Comparison of ENCODE assay signal across 28 cellular contexts in genomic region chr20:19958243-19958642, GRCh38. TPM values are rescaled to one million over a fixed set of nuclear protein-coding genes. Genes with fewer than 3 reads are reported as not detected.
A peak's percentile ranks its signal among the peaks of the same experiment; 100 is the strongest.
DNase-seq lines count a peak whose midpoint lies in the region; ATAC-seq and TF ChIP-seq lines count a peak whose summit lies in the region.
"Had no signal": no experiment of that assay in that cellular context is flagged by ENCODE, and none has a peak within 500 bp of the region (broad histone marks: within the 10 kb centered on the region; RNA-seq: fewer than 3 reads in every experiment).

No MANE protein-coding gene starts in this region.

- peak overlapping the region; percentile 48 for H3K27ac ChIP-seq in epithelial cell of prostate
- H3K27ac ChIP-seq: 22Rv1 had no signal

- H3K36me3 Mint-ChIP-seq in WTC11: no peaks in the 10 kb centered on the region
- H3K36me3 Mint-ChIP-seq in neural crest cell (ENCODE audit: low read depth): peaks cover 3% of the 10 kb centered on the region

- H3K4me1 Mint-ChIP-seq in WTC11 (peaks cover 47% of the 10 kb centered on the region), neural crest cell (no peaks in the 10 kb centered on the region)
- H3K4me1 Mint-ChIP-seq: CD8-positive, alpha-beta memory T cell had no signal

- POLR2A ChIA-PET in WTC11 (lab: Charles Lee): interaction anchor here (0.6 kb wide), 1 partner anchor 17 kb away, joined by 3 read pairs; no protein-coding TSS in a partner anchor

- ATAC-seq in WTC11: no peak
- no peak for ATAC-seq in HG02970 (IDR thresholded peaks at IDR 0.05; ENCODE audit: low FRiP score, unreplicated experiment)
- ATAC-seq: HCT116 had no signal

- CTCF ChIA-PET in WTC11 (lab: Charles Lee): interaction anchor here (0.6 to 1.2 kb wide), 2 partner anchors 59 to 330 kb away, joined by 3 to 6 read pairs; partner anchors contain the start of gene NAA20

- H3K4me3 Mint-ChIP-seq in WTC11 (no peak overlapping the region), neural crest cell (no peak overlapping the region)
- H3K4me3 Mint-ChIP-seq: CD8-positive, alpha-beta memory T cell had no signal

- H3K9me3 Mint-ChIP-seq in WTC11 (no peaks in the 10 kb centered on the region), neural crest cell (no peaks in the 10 kb centered on the region)

- no peak for TF ChIP-seq CTCF in WTC11 (IDR thresholded peaks at IDR 0.05)
- no peak for TF ChIP-seq CTCF in neural crest cell (conservative IDR thresholded peaks at IDR 0.05)

- peak overlapping the region; percentile 88 for H3K27ac Mint-ChIP-seq in WTC11
- peak overlapping the region; percentile 19 for H3K27ac Mint-ChIP-seq in neural crest cell (ENCODE audit: unreplicated experiment)

- peak; percentile 13 for DNase-seq in DMS 273 (lab: John Stamatoyannopoulos, UW; ENCODE audit: unreplicated experiment)
- DNase-seq in DMS 273 treated with DMSO at 0.1 percent for 48 hours (lab: John Stamatoyannopoulos, UW): no peak
- no peak for DNase-seq in WTC11 (ENCODE audit: low spot score)
- peak; percentile 64 for DNase-seq in epithelial cell of prostate (ENCODE audit: low read depth, low spot score)
- no peak for DNase-seq in neural crest cell (ENCODE audit: low read depth, low spot score)
- DNase-seq in NCI-H1930 (lab: John Stamatoyannopoulos, UW): no peak
- no peak for DNase-seq in AG08395 (ENCODE audit: low spot score)
- DNase-seq: ACHN; AML-193; C1 segment of cervical spinal cord; Calu3; CD8-positive, alpha-beta memory T cell; DMS53; EL; GF-D8; Kasumi-1; MG63; NCI-H1417; NCI-H1694 treated with DMSO at 0.1 percent for 48 hours; NCI-H2107; NCI-H2227 treated with DMSO at 0.1 percent for 48 hours; NCI-H524; NCI-H774; OCI-M1; Right ventricle myocardium superior had no signal

- H3K27me3 Mint-ChIP-seq in WTC11 (ENCODE audit: low read depth) (no peaks in the 10 kb centered on the region), neural crest cell (ENCODE audit: low read depth) (no peaks in the 10 kb centered on the region)

TF ChIP-seq in WTC11, 78 proteins besides CTCF, POLR2A, EP300 and RAD21:
- TF ChIP-seq ZNF423 (CRISPR knock-in tag; IDR thresholded peaks at IDR 0.05) (no peak), EMX1 (CRISPR knock-in tag; IDR thresholded peaks at IDR 0.05) (no peak), HMGA2 (CRISPR knock-in tag; IDR thresholded peaks at IDR 0.05) (no peak), MLX (CRISPR knock-in tag; IDR thresholded peaks at IDR 0.05) (no peak), TEAD1 (CRISPR knock-in tag; IDR thresholded peaks at IDR 0.05) (no peak), GABPB1 (CRISPR knock-in tag; IDR thresholded peaks at IDR 0.05) (no peak), ZBTB21 (CRISPR knock-in tag; IDR thresholded peaks at IDR 0.05; ENCODE audit: borderline replicate concordance) (0 out of 2 replicates have a peak, but pooled peaks have one; percentile 26)

RNA-seq across cellular contexts. Expression of gene NAA20, which starts 58.9 kb away (rescaled TPM):
- 28.9 to 34.0 TPM (median 30.6 TPM) in 3 replicates for total RNA-seq in WTC11 (2021)
- 38.2 and 40.3 TPM in 2 replicates for total RNA-seq in neural crest cell

Comparison
In these comparisons a context has a peak if more than half of its experiments do, and no peak if none do; other contexts are left out.
1. DNase-seq: peak in DMS 273 (single experiment) and epithelial cell of prostate (single experiment); none in DMS 273 treated with DMSO at 0.1 percent for 48 hours (single experiment), WTC11 (single experiment), neural crest cell (single experiment), NCI-H1930 (0 of 2) and AG08395 (single experiment).